In genomic region chr2:235034270-235035135, GRCh38 we compare ENCODE assay signal across 16 cellular contexts.
"Had no signal": no experiment of that assay in that cellular context is flagged by ENCODE, and none has a peak within 500 bp of the region (broad histone marks: within the 10 kb centered on the region; RNA-seq: fewer than 3 reads in every experiment).

No MANE protein-coding gene starts in this region.

- H3K4me1 ChIP-seq: lower lobe of right lung, psoas muscle had no signal

- ATAC-seq: activated CD4-positive, alpha-beta T cell treated with anti-CD3 and anti-CD28 coated beads for 36 hours; activated naive CD8-positive, alpha-beta T cell treated with anti-CD3 and anti-CD28 coated beads, Interleukin-2, amount 50 U/mL, for 24 hours; activated T-cell treated with anti-CD3 and anti-CD28 coated beads, Interleukin-2, amount 50 U/mL, for 72 hours; lower lobe of right lung; psoas muscle had no signal

- H3K4me3 ChIP-seq: ascending aorta, lower lobe of right lung, psoas muscle, suprapubic skin had no signal

- H3K36me3 ChIP-seq: ascending aorta had no signal

- H3K27me3 ChIP-seq: ascending aorta, suprapubic skin had no signal

- DNase-seq: activated CD4-positive, alpha-beta memory T cell treated with anti-CD3 and anti-CD28 coated beads, Interleukin-2, amount 10 ng/mL, durations not matched to agents 7 days and 5 days; activated CD4-positive, alpha-beta T cell treated with anti-CD3 and anti-CD28 coated beads for 36 hours; activated naive CD8-positive, alpha-beta T cell treated with anti-CD3 and anti-CD28 coated beads, Interleukin-2, amount 50 U/mL, for 24 hours; activated T-cell treated with anti-CD3 and anti-CD28 coated beads, Interleukin-2, amount 50 U/mL, for 72 hours; cortex of kidney; kidney glomerular epithelial cell; lower lobe of right lung; naive B cell; occipital lobe; psoas muscle; stimulated activated CD4-positive, alpha-beta T cell treated with anti-CD3 and anti-CD28 coated beads, Interleukin-12 subunit alpha, Interleukin-12 subunit beta, amount 100 ng/mL, for 4 hours; stimulated activated naive CD4-positive, alpha-beta T cell; T-helper 1 cell had no signal

- H3K9me3 ChIP-seq: ascending aorta, lower lobe of right lung, psoas muscle, suprapubic skin had no signal

- H3K27ac ChIP-seq: ascending aorta, lower lobe of right lung, psoas muscle, suprapubic skin, VCaP had no signal
